Comparison of ENCODE assay signal across 31 cellular contexts in genomic region chr3:97949743-97950142, GRCh38.
"Had no signal": no experiment of that assay in that cellular context is flagged by ENCODE, and none has a peak within 500 bp of the region (broad histone marks: within the 10 kb centered on the region; RNA-seq: fewer than 3 reads in every experiment).

No MANE protein-coding gene starts in this region.

- H3K36me3 ChIP-seq: breast epithelium, neutrophil had no signal

- H3K27ac ChIP-seq: breast epithelium, heart left ventricle, neutrophil, skin epidermis, upper lobe of left lung had no signal

- H3K27me3 ChIP-seq: breast epithelium, heart left ventricle, neutrophil, upper lobe of left lung had no signal

- H3K27me3 Mint-ChIP-seq: activated naive CD4-positive, alpha-beta T cell treated with anti-CD3 and anti-CD28 coated beads, Interleukin-2, amount 50 U/mL, for 24 hours; activated naive CD8-positive, alpha-beta T cell treated with anti-CD3 and anti-CD28 coated beads, Interleukin-2, amount 50 U/mL, for 24 hours; dendritic cell treated with granulocyte-macrophage colony-stimulating factor and Interleukin-4, amounts not matched to agents 40 ng/mL and 50 ng/mL, for 4 days; naive B cell; stimulated activated memory B cell treated with anti-CD40 and anti-IgM and Interleukin-4, amounts not matched to agents 10 μg/mL and 1 μg/mL and 100 μg/mL, for 72 hours; stimulated activated naive CD8-positive, alpha-beta T cell treated with anti-CD3 and anti-CD28 coated beads, Interleukin-15, amount 100 ng/mL, for 72 hours had no signal

- H3K4me3 Mint-ChIP-seq: activated naive CD4-positive, alpha-beta T cell treated with anti-CD3 and anti-CD28 coated beads, Interleukin-2, amount 50 U/mL, for 24 hours; activated naive CD8-positive, alpha-beta T cell treated with anti-CD3 and anti-CD28 coated beads, Interleukin-2, amount 50 U/mL, for 24 hours; activated T-helper 1 cell treated with anti-CD3 and anti-CD28 coated beads, Interleukin-12 subunit alpha, Interleukin-12 subunit beta, Interleukin-2, Interleukin-4 antibody, amounts not matched to agents 30 ng/mL and 10 ng/mL and 1 ng/mL, durations not matched to agents 14 hours and 24 hours and 36 hours; dendritic cell treated with granulocyte-macrophage colony-stimulating factor and Interleukin-4, amounts not matched to agents 40 ng/mL and 50 ng/mL, for 4 days; endodermal cell; mesothelial cell of epicardium; naive B cell; nephron progenitor cell; stimulated activated memory B cell treated with anti-CD40 and anti-IgM and Interleukin-4, amounts not matched to agents 10 μg/mL and 1 μg/mL and 100 μg/mL, for 72 hours; stimulated activated naive CD8-positive, alpha-beta T cell treated with anti-CD3 and anti-CD28 coated beads, Interleukin-15, amount 100 ng/mL, for 72 hours had no signal

- H3K4me1 Mint-ChIP-seq: activated naive CD4-positive, alpha-beta T cell treated with anti-CD3 and anti-CD28 coated beads, Interleukin-2, amount 50 U/mL, for 24 hours; activated naive CD8-positive, alpha-beta T cell treated with anti-CD3 and anti-CD28 coated beads, Interleukin-2, amount 50 U/mL, for 24 hours; endodermal cell; mesothelial cell of epicardium; stimulated activated memory B cell treated with anti-CD40 and anti-IgM and Interleukin-4, amounts not matched to agents 10 μg/mL and 1 μg/mL and 100 μg/mL, for 72 hours; stimulated activated naive CD8-positive, alpha-beta T cell treated with anti-CD3 and anti-CD28 coated beads, Interleukin-15, amount 100 ng/mL, for 72 hours had no signal

- H3K27ac Mint-ChIP-seq: activated naive CD4-positive, alpha-beta T cell treated with anti-CD3 and anti-CD28 coated beads, Interleukin-2, amount 50 U/mL, for 24 hours; activated naive CD8-positive, alpha-beta T cell treated with anti-CD3 and anti-CD28 coated beads, Interleukin-2, amount 50 U/mL, for 24 hours; activated T-helper 1 cell treated with anti-CD3 and anti-CD28 coated beads, Interleukin-12 subunit alpha, Interleukin-12 subunit beta, Interleukin-2, Interleukin-4 antibody, amounts not matched to agents 30 ng/mL and 10 ng/mL and 1 ng/mL, durations not matched to agents 14 hours and 24 hours and 36 hours; dendritic cell treated with granulocyte-macrophage colony-stimulating factor and Interleukin-4, amounts not matched to agents 40 ng/mL and 50 ng/mL, for 4 days; endodermal cell; mesothelial cell of epicardium; nephron progenitor cell; progenitor cell of endocrine pancreas; stimulated activated memory B cell treated with anti-CD40 and anti-IgM and Interleukin-4, amounts not matched to agents 10 μg/mL and 1 μg/mL and 100 μg/mL, for 72 hours had no signal

- ATAC-seq: activated naive CD8-positive, alpha-beta T cell treated with anti-CD3 and anti-CD28 coated beads, Interleukin-2, amount 50 U/mL, for 24 hours; esophagus mucosa; heart left ventricle; sciatic nerve; stimulated activated memory B cell treated with anti-CD40 and anti-IgM and Interleukin-4, amounts not matched to agents 10 μg/mL and 1 μg/mL and 100 μg/mL, for 72 hours; stimulated activated naive CD8-positive, alpha-beta T cell treated with anti-CD3 and anti-CD28 coated beads, Interleukin-15, amount 100 ng/mL, for 72 hours had no signal

- H3K9me3 Mint-ChIP-seq: activated naive CD4-positive, alpha-beta T cell treated with anti-CD3 and anti-CD28 coated beads, Interleukin-2, amount 50 U/mL, for 24 hours; activated naive CD8-positive, alpha-beta T cell treated with anti-CD3 and anti-CD28 coated beads, Interleukin-2, amount 50 U/mL, for 24 hours; activated T-helper 1 cell treated with anti-CD3 and anti-CD28 coated beads, Interleukin-12 subunit alpha, Interleukin-12 subunit beta, Interleukin-2, Interleukin-4 antibody, amounts not matched to agents 30 ng/mL and 10 ng/mL and 1 ng/mL, durations not matched to agents 14 hours and 24 hours and 36 hours; dendritic cell treated with granulocyte-macrophage colony-stimulating factor and Interleukin-4, amounts not matched to agents 40 ng/mL and 50 ng/mL, for 4 days; endodermal cell; mesothelial cell of epicardium; naive B cell; nephron progenitor cell; stimulated activated memory B cell treated with anti-CD40 and anti-IgM and Interleukin-4, amounts not matched to agents 10 μg/mL and 1 μg/mL and 100 μg/mL, for 72 hours; stimulated activated naive CD8-positive, alpha-beta T cell treated with anti-CD3 and anti-CD28 coated beads, Interleukin-15, amount 100 ng/mL, for 72 hours had no signal

- DNase-seq: activated CD4-positive, alpha-beta T cell treated with anti-CD3 and anti-CD28 coated beads for 4 hours; activated CD4-positive, alpha-beta T cell treated with anti-CD3 and anti-CD28 coated beads, Interleukin-2, amount 50 U/mL, for 48 hours; activated CD4-positive, CD25-positive, alpha-beta regulatory T cell; activated CD8-positive, alpha-beta memory T cell treated with anti-CD3 and anti-CD28 coated beads, Interleukin-2, amount 50 U/mL, for 4 hours; activated gamma-delta T cell; activated naive CD8-positive, alpha-beta T cell treated with anti-CD3 and anti-CD28 coated beads, Interleukin-2, amount 50 U/mL, for 24 hours; activated T-cell treated with anti-CD3 and anti-CD28 coated beads, Interleukin-2, amount 50 U/mL, for 1 hour; amygdala; central memory CD4-positive, alpha-beta T cell; endodermal cell; foreskin fibroblast; heart left ventricle; hypothalamus; naive B cell; nephron progenitor cell; stimulated activated CD4-positive, alpha-beta T cell treated with anti-CD3 and anti-CD28 coated beads, Interleukin-12 subunit alpha, Interleukin-12 subunit beta, amount 100 ng/mL, for 4 hours; stimulated activated CD4-positive, alpha-beta T cell treated with anti-CD3 and anti-CD28 coated beads, Interleukin-4, amount 100 ng/mL, for 24 hours; stimulated activated naive CD8-positive, alpha-beta T cell treated with anti-CD3 and anti-CD28 coated beads, Interleukin-15, amount 100 ng/mL, for 72 hours; substantia nigra; upper lobe of left lung had no signal

- H3K4me1 ChIP-seq: breast epithelium, heart left ventricle had no signal

- H3K9me3 ChIP-seq: breast epithelium, heart left ventricle, neutrophil, upper lobe of left lung had no signal

- H3K4me3 ChIP-seq: breast epithelium, heart left ventricle, skin epidermis, upper lobe of left lung had no signal
